ENCODE assay signal across 30 cellular contexts in the genomic region with DNA sequence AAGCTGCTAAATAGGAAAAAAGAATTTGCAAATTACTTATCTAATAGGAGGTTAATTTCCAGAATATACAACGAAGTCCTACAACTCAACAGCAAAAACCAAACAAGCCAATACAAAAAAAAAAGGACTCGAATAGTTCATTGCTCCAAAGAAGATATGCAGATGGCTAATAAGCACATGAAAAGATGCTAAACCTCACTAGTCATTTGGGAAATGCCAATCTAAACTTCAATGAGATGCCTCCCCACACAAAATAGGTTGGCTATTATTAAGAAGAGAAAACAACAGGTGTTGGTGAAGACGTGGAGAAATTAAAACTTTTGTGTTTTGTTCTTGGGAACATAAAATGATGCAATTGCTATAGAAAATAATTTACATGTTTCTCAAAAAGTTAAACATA.
DNase-seq lines count a peak whose midpoint lies in the region; ATAC-seq, FAIRE-seq and TF ChIP-seq lines count a peak whose summit lies in the region.
"Had no signal": no experiment of that assay in that cellular context is flagged by ENCODE, and none has a peak within 500 bp of the region (broad histone marks: within the 10 kb centered on the region; RNA-seq: fewer than 3 reads in every experiment).

No MANE protein-coding gene starts in this region.

- WGBS in HUES64, result 20% methylated on average over 2 of the region's 3 CpGs
- WGBS in H1 (ENCODE audit: extremely low coverage in 1 of 2, insufficient coverage in 1 of 2, insufficient read length in 1 of 2, insufficient replicate concordance in 2 of 2, low coverage in 1 of 2, low lambda C conversion rate in 2 of 2, missing lambda C conversion rate in 1 of 2), 2 experiments, result 13% methylated on average over 3 of the region's 3 CpGs; no CpG with 5 or more reads in 1 of the 2 experiments

- no peak overlapping the region for H4K8ac ChIP-seq in H1 (ENCODE audit: extremely low read depth, insufficient read depth, low read length)

- FAIRE-seq in H1 (lab: Jason Lieb, UNC), result peak; percentile 65
- FAIRE-seq: A204.1, GM12878, GM12892, GM18507, GM19239 had no signal

- no peak for TF ChIP-seq POLR2A in H1 (IDR thresholded peaks at IDR 0.05; ENCODE audit: control extremely low read depth in 1 of 2, low read depth in 2 of 2, low read length in 2 of 2)

- peaks cover 17% of the 10 kb centered on the region for H3K36me3 Mint-ChIP-seq in GM23338 (ENCODE audit: low read depth)
- H3K36me3 Mint-ChIP-seq: CD14-positive monocyte; CD4-positive, alpha-beta memory T cell; CD4-positive, CD25-positive, alpha-beta regulatory T cell; CD8-positive, alpha-beta memory T cell had no signal

- no peak overlapping the region for H2BK12ac ChIP-seq in H1 (ENCODE audit: low read depth, low read length)

- H3K14ac ChIP-seq in H1 (ENCODE audit: insufficient read length), result no peak overlapping the region

- no peaks in the 10 kb centered on the region for H3K36me3 ChIP-seq in GM23338 (ENCODE audit: insufficient read depth)
- H3K36me3 ChIP-seq in HUES48 (ENCODE audit: control insufficient read depth, insufficient read depth, low read length), result no peaks in the 10 kb centered on the region
- H3K36me3 ChIP-seq in HUES64 (ENCODE audit: insufficient read depth, low read length), result no peaks in the 10 kb centered on the region
- no peaks in the 10 kb centered on the region for H3K36me3 ChIP-seq in H1 (ENCODE audit: control insufficient read depth in 2 of 4, insufficient read depth in 4 of 4, low read length in 3 of 4)
- no peaks in the 10 kb centered on the region for H3K36me3 ChIP-seq in MM.1S (replicated peaks; ENCODE audit: insufficient read depth, low read length)
- H3K36me3 ChIP-seq: BE2C, BLaER1 had no signal

- H3K9me2 ChIP-seq in GM23338 (ENCODE audit: insufficient read depth), result no peaks in the 10 kb centered on the region
- no peaks in the 10 kb centered on the region for H3K9me2 ChIP-seq in MM.1S (replicated peaks; ENCODE audit: insufficient read depth, low read length)

- H2AFZ ChIP-seq in GM23338 (no peak overlapping the region), H1 (ENCODE audit: low read length) (no peak overlapping the region), MM.1S (ENCODE audit: low read length) (no peak overlapping the region)

- H3K27ac ChIP-seq in GM23338 (ENCODE audit: low read depth) (peak overlapping the region; percentile 61), HUES48 (ENCODE audit: low read depth, low read length) (peak overlapping the region; percentile 75), HUES64 (ENCODE audit: low read depth, low read length) (peak overlapping the region; percentile 83; the same call in 1 of the 2 replicates), H1 (ENCODE audit: low read depth, low read length) (no peak overlapping the region), MM.1S (ENCODE audit: low read length) (no peak overlapping the region)
- H3K27ac ChIP-seq: 22Rv1, BLaER1 had no signal

- peak; percentile 45 for DNase-seq in GM23338 (ENCODE audit: low spot score)
- no peak for DNase-seq in H1 (ENCODE audit: low read depth in 1 of 2, low spot score in 2 of 2)
- no peak for DNase-seq in MM.1S
- DNase-seq in NCI-H748 (lab: John Stamatoyannopoulos, UW; ENCODE audit: unreplicated experiment), result no peak
- no peak for DNase-seq in inferior parietal cortex (ENCODE audit: extremely low spot score)
- DNase-seq: ACHN; BE2C; C1 segment of cervical spinal cord; CD4-positive, alpha-beta memory T cell; CD4-positive, CD25-positive, alpha-beta regulatory T cell; CD8-positive, alpha-beta memory T cell; COR-L47; DMS 273 treated with DMSO at 0.1 percent for 48 hours; DMS153; DMS53; DMS79; DND-41; EL; GDM1 had no signal

- H3K27ac Mint-ChIP-seq in GM23338, result peak overlapping the region; percentile 59
- H3K27ac Mint-ChIP-seq: CD14-positive monocyte; CD4-positive, alpha-beta memory T cell; CD4-positive, CD25-positive, alpha-beta regulatory T cell; CD8-positive, alpha-beta memory T cell had no signal

- H3K9ac ChIP-seq in HUES48 (ENCODE audit: low read depth, low read length) (no peak overlapping the region), HUES64 (ENCODE audit: low read depth, low read length) (no peak overlapping the region), H1 (replicated peaks in 1 of 4; ENCODE audit: extremely low read depth in 1 of 4, low read depth in 3 of 4, low read length in 3 of 4) (no peak overlapping the region), MM.1S (ENCODE audit: low read length) (no peak overlapping the region)
- H3K9ac ChIP-seq: BLaER1 had no signal

- POLR2A ChIA-PET in H1 (lab: Charles Lee; ENCODE audit: partially characterized antibody), result no interaction called here

- H3F3A ChIP-seq in GM23338 (replicated peaks; ENCODE audit: low read depth) (no peaks in the 10 kb centered on the region), MM.1S (ENCODE audit: insufficient read depth, low read length) (no peaks in the 10 kb centered on the region)

- no peak overlapping the region for H2AK5ac ChIP-seq in H1 (ENCODE audit: low read depth, low read length)

- H3K4me2 ChIP-seq in GM23338 (peak overlapping the region; percentile 17), H1 (ENCODE audit: insufficient read depth in 1 of 2, low read depth in 2 of 2, low read length in 2 of 2) (peak overlapping the region in 1 of 2 experiments; percentile 22; a peak in 1 of 4 replicates), MM.1S (ENCODE audit: low read depth, low read length) (no peak overlapping the region)
- H3K4me2 ChIP-seq: BLaER1 had no signal

- no peaks in the 10 kb centered on the region for H3K23me2 ChIP-seq in H1 (ENCODE audit: low read depth, low read length)

- no peak overlapping the region for H2BK5ac ChIP-seq in H1 (ENCODE audit: low read depth, low read length)

- H3K4me1 ChIP-seq in GM23338 (ENCODE audit: insufficient read depth) (peaks cover 41% of the 10 kb centered on the region), HUES48 (ENCODE audit: control insufficient read depth, insufficient read depth, low read length) (peaks cover 40% of the 10 kb centered on the region), HUES64 (ENCODE audit: insufficient read depth, low read length) (peaks cover 40% of the 10 kb centered on the region), H1 (replicated peaks in 1 of 4; ENCODE audit: control insufficient read depth in 3 of 4, insufficient read depth in 4 of 4, low read length in 3 of 4) (peaks cover 0 to 11% (median 2%) of the 10 kb centered on the region in 4 experiments; a peak in 2 of 7 replicates), MM.1S (ENCODE audit: low read length) (no peaks in the 10 kb centered on the region)
- H3K4me1 ChIP-seq: BE2C, BLaER1 had no signal

- H3K4me3 Mint-ChIP-seq in GM23338, result 0 out of 3 replicates have a peak overlapping the region, but pooled peaks have one; percentile 13
- H3K4me3 Mint-ChIP-seq: CD14-positive monocyte; CD4-positive, alpha-beta memory T cell; CD4-positive, CD25-positive, alpha-beta regulatory T cell; CD8-positive, alpha-beta memory T cell had no signal

- 0 out of 2 replicates have a peak, but pooled peaks cover 3% of the 10 kb centered on the region for H3K9me3 ChIP-seq in HUES48 (ENCODE audit: control insufficient read depth, insufficient read depth, low read length)
- H3K9me3 ChIP-seq in HUES64 (ENCODE audit: insufficient read depth, low read depth, low read length), result no peaks in the 10 kb centered on the region
- no peaks in the 10 kb centered on the region for H3K9me3 ChIP-seq in H1 (ENCODE audit: insufficient read depth in 2 of 2, low read depth in 1 of 2, low read length in 1 of 2)
- no peaks in the 10 kb centered on the region for H3K9me3 ChIP-seq in MM.1S (replicated peaks; ENCODE audit: insufficient read depth, low read length)
- H3K9me3 ChIP-seq: BE2C, BLaER1 had no signal

- peaks cover 8% of the 10 kb centered on the region for H3K9me3 Mint-ChIP-seq in GM23338

- CTCF ChIA-PET in H1 (lab: Charles Lee; ENCODE audit: partially characterized antibody), result interaction anchor here (0.6 kb wide), 1 partner anchor 276 kb away, joined by 3 read pairs; no protein-coding TSS in a partner anchor

- H3K4ac ChIP-seq in H1 (replicated peaks; ENCODE audit: insufficient read length, low read depth, low read length), result no peak overlapping the region

- no peak overlapping the region for H3K56ac ChIP-seq in H1 (replicated peaks; ENCODE audit: insufficient read length, low read depth, low read length)

- no peak overlapping the region for H2BK120ac ChIP-seq in H1 (replicated peaks; ENCODE audit: low read depth, low read length)

- no peak overlapping the region for H3K18ac ChIP-seq in H1 (ENCODE audit: extremely low read depth, low read length)

- H4K5ac ChIP-seq in H1 (ENCODE audit: insufficient read length, low read depth, low read length), result no peak overlapping the region

- no peak overlapping the region for H4K91ac ChIP-seq in H1 (replicated peaks; ENCODE audit: insufficient read length, low read length)

- ATAC-seq in GM23338 (peak; percentile 25; the same call in 1 of the 3 replicates), GM19023 (IDR thresholded peaks at IDR 0.05; ENCODE audit: unreplicated experiment) (no peak)
- ATAC-seq: GM12878 had no signal

- H3K27me3 ChIP-seq in GM23338 (ENCODE audit: insufficient read depth) (no peaks in the 10 kb centered on the region), HUES48 (ENCODE audit: control insufficient read depth, insufficient read depth, low read length) (no peaks in the 10 kb centered on the region), HUES64 (ENCODE audit: insufficient read depth, low read length) (no peaks in the 10 kb centered on the region), H1 (replicated peaks in 1 of 4; ENCODE audit: control insufficient read depth in 3 of 4, extremely low read depth in 1 of 4, insufficient read depth in 3 of 4, low read length in 3 of 4) (no peaks in the 10 kb centered on the region), MM.1S (replicated peaks; ENCODE audit: insufficient read depth, low read length) (no peaks in the 10 kb centered on the region)
- H3K27me3 ChIP-seq: BE2C, BLaER1 had no signal

- no peak overlapping the region for H2BK15ac ChIP-seq in H1 (ENCODE audit: low read length)

- no peak for TF ChIP-seq RAD21 in H1 (IDR thresholded peaks at IDR 0.05 in 1 of 2, conservative IDR thresholded peaks at IDR 0.05 in 1 of 2; ENCODE audit: low read depth in 2 of 2, low read length in 2 of 2)

- H3K4me3 ChIP-seq in GM23338 (no peak overlapping the region), HUES48 (ENCODE audit: low read depth, low read length) (peak overlapping the region; percentile 5), HUES64 (ENCODE audit: low read length) (no peak overlapping the region), H1 (ENCODE audit: extremely low read depth in 1 of 4, insufficient read depth in 2 of 4, low read depth in 3 of 4, low read length in 4 of 4) (peak overlapping the region in 1 of 4 experiments; percentile 6; a peak in 1 of 8 replicates), MM.1S (ENCODE audit: low read length) (no peak overlapping the region)
- H3K4me3 ChIP-seq: BLaER1, GM12878 had no signal

- H3K23ac ChIP-seq in H1 (ENCODE audit: insufficient read length), result no peak overlapping the region

- TF ChIP-seq EP300 in H1 (IDR thresholded peaks at IDR 0.05; ENCODE audit: borderline replicate concordance in 1 of 2, low read depth in 2 of 2, low read length in 2 of 2), result no peak

- peaks cover 46% of the 10 kb centered on the region for H3K4me1 Mint-ChIP-seq in GM23338
- H3K4me1 Mint-ChIP-seq: CD14-positive monocyte; CD4-positive, alpha-beta memory T cell; CD4-positive, CD25-positive, alpha-beta regulatory T cell; CD8-positive, alpha-beta memory T cell had no signal

- H2BK20ac ChIP-seq in H1 (ENCODE audit: low read length), result no peak overlapping the region

- no peaks in the 10 kb centered on the region for H3K79me2 ChIP-seq in GM23338 (replicated peaks; ENCODE audit: insufficient read depth)
- H3K79me2 ChIP-seq in H1 (ENCODE audit: control insufficient read depth in 1 of 2, insufficient read depth in 2 of 2, low read length in 2 of 2), result no peaks in the 10 kb centered on the region
- no peaks in the 10 kb centered on the region for H3K79me2 ChIP-seq in MM.1S (ENCODE audit: low read length)

- TF ChIP-seq CTCF in GM23338 (conservative IDR thresholded peaks at IDR 0.05; ENCODE audit: low read depth in 2 of 2) (no peak), H1 (IDR thresholded peaks at IDR 0.05; ENCODE audit: control extremely low read depth in 1 of 3, insufficient read depth in 1 of 3, low read depth in 1 of 3, low read length in 3 of 3) (no peak), MM.1S (IDR thresholded peaks at IDR 0.05; ENCODE audit: low read length) (no peak)

- H3K27me3 Mint-ChIP-seq in GM23338 (ENCODE audit: insufficient read depth, low read depth, poor library complexity), result peaks cover 1% of the 10 kb centered on the region
- H3K27me3 Mint-ChIP-seq: CD4-positive, alpha-beta memory T cell; CD4-positive, CD25-positive, alpha-beta regulatory T cell; CD8-positive, alpha-beta memory T cell had no signal

- no peaks in the 10 kb centered on the region for H3K79me1 ChIP-seq in H1 (ENCODE audit: low read depth, low read length)

- H4K20me1 ChIP-seq in GM23338 (replicated peaks; ENCODE audit: insufficient read depth) (no peaks in the 10 kb centered on the region), H1 (replicated peaks in 1 of 2; ENCODE audit: control insufficient read depth in 1 of 2, insufficient read depth in 2 of 2, low read length in 2 of 2) (no peaks in the 10 kb centered on the region), MM.1S (ENCODE audit: insufficient read depth, low read length) (no peaks in the 10 kb centered on the region)
- H4K20me1 ChIP-seq: BLaER1 had no signal

Comparison
In these comparisons a context has a peak if more than half of its experiments do, and no peak if none do; other contexts are left out.
1. H3K27ac ChIP-seq: peak in GM23338 (single experiment), HUES48 (single experiment) and HUES64 (single experiment); none in H1 (single experiment) and MM.1S (single experiment).